ENCODE assay signal across 13 cellular contexts in genomic region chr20:43849496-43850197, GRCh38.
A peak's percentile ranks its signal among the peaks of the same experiment; 100 is the strongest.
DNase-seq lines count a peak whose midpoint lies in the region; ATAC-seq, FAIRE-seq and TF ChIP-seq lines count a peak whose summit lies in the region.
"Had no signal": no experiment of that assay in that cellular context is flagged by ENCODE, and none has a peak within 500 bp of the region (broad histone marks: within the 10 kb centered on the region; RNA-seq: fewer than 3 reads in every experiment).

No MANE protein-coding gene starts in this region.

- peak overlapping the region; percentile 49 for H4K8ac ChIP-seq in mesenchymal stem cell (ENCODE audit: low read length)

- FAIRE-seq in HTR-8/SVneo (lab: Jason Lieb, UNC) (peak; percentile 78), bronchial epithelial cell (lab: Jason Lieb, UNC) (no peak)
- FAIRE-seq: pancreas had no signal

- H3K79me1 ChIP-seq in mesenchymal stem cell (replicated peaks; ENCODE audit: low read length, poor library complexity, severe bottlenecking): no peaks in the 10 kb centered on the region

- H2AK5ac ChIP-seq in mesenchymal stem cell (ENCODE audit: low read length, severe bottlenecking): no peak overlapping the region

- H2AFZ ChIP-seq in mesenchymal stem cell (ENCODE audit: low read depth, low read length): no peak overlapping the region

- H3K18ac ChIP-seq in mesenchymal stem cell (ENCODE audit: low read depth in 1 of 2, low read length in 2 of 2): peak overlapping the region; percentile 17 to 67

- H3K4me3 ChIP-seq in bronchial epithelial cell (ENCODE audit: low read depth, low read length) (no peak overlapping the region), mesenchymal stem cell (ENCODE audit: insufficient read depth in 1 of 2, low read depth in 1 of 2, low read length in 2 of 2) (no peak overlapping the region)
- H3K4me3 ChIP-seq: pancreas had no signal

- no peak overlapping the region for H3K4me2 ChIP-seq in mesenchymal stem cell (ENCODE audit: low read length, poor library complexity, severe bottlenecking)

- peak overlapping the region; percentile 90 for H2BK120ac ChIP-seq in mesenchymal stem cell (ENCODE audit: low read depth, low read length)

- peaks cover 2% of the 10 kb centered on the region for H3K4me1 ChIP-seq in mesenchymal stem cell (ENCODE audit: control insufficient read depth, insufficient read depth, low read depth, low read length)
- H3K4me1 ChIP-seq: BE2C, pancreas had no signal

- WGBS in mesenchymal stem cell: 2% methylated on average over 8 of the region's 13 CpGs

- H2BK5ac ChIP-seq in mesenchymal stem cell (ENCODE audit: low read depth, low read length, poor library complexity, severe bottlenecking): no peak overlapping the region

- H3K27ac Mint-ChIP-seq in progenitor cell of endocrine pancreas: no peak overlapping the region
- H3K27ac Mint-ChIP-seq: activated naive CD8-positive, alpha-beta T cell treated with anti-CD3 and anti-CD28 coated beads, Interleukin-2, amount 10 ng/mL, durations not matched to agents 7 days and 5 days; H9 had no signal

- DNase-seq in HTR-8/SVneo (ENCODE audit: insufficient read length, low spot score) (peak; percentile 88), bronchial epithelial cell (ENCODE audit: low read depth) (peak; percentile 59), mesenchymal stem cell (peak; percentile 95), NCI-H1092 (lab: John Stamatoyannopoulos, UW) (no peak), NAMALWA (ENCODE audit: low spot score) (no peak), progenitor cell of endocrine pancreas (ENCODE audit: low spot score, unreplicated experiment) (no peak)
- DNase-seq: activated naive CD8-positive, alpha-beta T cell treated with anti-CD3 and anti-CD28 coated beads, Interleukin-2, amount 10 ng/mL, durations not matched to agents 7 days and 5 days; BE2C; H9; NCI-H526; pancreas had no signal

- H3K23ac ChIP-seq in mesenchymal stem cell (ENCODE audit: low read length in 2 of 2): no peak overlapping the region

- TF ChIP-seq CTCF in 22Rv1 (IDR thresholded peaks at IDR 0.05): no peak
- no peak for TF ChIP-seq CTCF in bronchial epithelial cell (IDR thresholded peaks at IDR 0.05; ENCODE audit: insufficient read depth, low read length, severe bottlenecking)
- TF ChIP-seq CTCF in progenitor cell of endocrine pancreas (IDR thresholded peaks at IDR 0.05; ENCODE audit: unreplicated experiment): no peak

- H3K14ac ChIP-seq in mesenchymal stem cell (ENCODE audit: low read length in 2 of 2): no peak overlapping the region

- H3K27ac ChIP-seq in 22Rv1: peak overlapping the region; percentile 87
- no peak overlapping the region for H3K27ac ChIP-seq in mesenchymal stem cell (ENCODE audit: low read length, poor library complexity, severe bottlenecking)
- H3K27ac ChIP-seq: pancreas had no signal

- H3K36me3 ChIP-seq in bronchial epithelial cell (ENCODE audit: control insufficient read depth, insufficient read depth, low read length) (no peaks in the 10 kb centered on the region), mesenchymal stem cell (ENCODE audit: control insufficient read depth in 1 of 2, insufficient read depth in 2 of 2, low read depth in 1 of 2, low read length in 2 of 2) (no peaks in the 10 kb centered on the region)
- H3K36me3 ChIP-seq: BE2C, pancreas had no signal

- peak overlapping the region in 1 of 2 experiments; percentile 99 for H2BK12ac ChIP-seq in mesenchymal stem cell (ENCODE audit: low read length in 2 of 2)

- peak overlapping the region in 1 of 2 experiments; percentile 95 for H3K4ac ChIP-seq in mesenchymal stem cell (ENCODE audit: low read depth in 1 of 2, low read length in 2 of 2)

- H3K36me3 Mint-ChIP-seq in progenitor cell of endocrine pancreas (ENCODE audit: insufficient read depth): no peaks in the 10 kb centered on the region
- H3K36me3 Mint-ChIP-seq: activated naive CD8-positive, alpha-beta T cell treated with anti-CD3 and anti-CD28 coated beads, Interleukin-2, amount 10 ng/mL, durations not matched to agents 7 days and 5 days had no signal

- peak overlapping the region; percentile 65 for H4K91ac ChIP-seq in mesenchymal stem cell (ENCODE audit: low read length)

- no peaks in the 10 kb centered on the region for H3K27me3 Mint-ChIP-seq in progenitor cell of endocrine pancreas

- H3K9me3 Mint-ChIP-seq in progenitor cell of endocrine pancreas (ENCODE audit: low read depth): no peaks in the 10 kb centered on the region
- H3K9me3 Mint-ChIP-seq: activated naive CD8-positive, alpha-beta T cell treated with anti-CD3 and anti-CD28 coated beads, Interleukin-2, amount 10 ng/mL, durations not matched to agents 7 days and 5 days; H9 had no signal

- H3K4me3 Mint-ChIP-seq in progenitor cell of endocrine pancreas (ENCODE audit: low read depth): no peak overlapping the region
- H3K4me3 Mint-ChIP-seq: activated naive CD8-positive, alpha-beta T cell treated with anti-CD3 and anti-CD28 coated beads, Interleukin-2, amount 10 ng/mL, durations not matched to agents 7 days and 5 days; H9 had no signal

- H3K9ac ChIP-seq in mesenchymal stem cell (ENCODE audit: low read length): peak overlapping the region; percentile 39

- H3K27me3 ChIP-seq in bronchial epithelial cell (ENCODE audit: control insufficient read depth, insufficient read depth, low read length) (no peaks in the 10 kb centered on the region), mesenchymal stem cell (ENCODE audit: control insufficient read depth in 1 of 2, insufficient read depth in 1 of 2, low read length in 2 of 2) (no peaks in the 10 kb centered on the region)
- H3K27me3 ChIP-seq: BE2C had no signal

- H2BK15ac ChIP-seq in mesenchymal stem cell (ENCODE audit: low read depth, poor library complexity, severe bottlenecking): no peak overlapping the region

- peaks cover 4% of the 10 kb centered on the region for H3K9me3 ChIP-seq in mesenchymal stem cell (ENCODE audit: control insufficient read depth, low read length)
- H3K9me3 ChIP-seq: BE2C, pancreas had no signal

- no peak for ATAC-seq in GM18907 (IDR thresholded peaks at IDR 0.05; ENCODE audit: unreplicated experiment)

- peaks cover 1% of the 10 kb centered on the region for H3K4me1 Mint-ChIP-seq in progenitor cell of endocrine pancreas (ENCODE audit: low read depth)
- H3K4me1 Mint-ChIP-seq: H9 had no signal

Comparison
In these comparisons a context has a peak if more than half of its experiments do, and no peak if none do; other contexts are left out.
1. DNase-seq: peak in HTR-8/SVneo (single experiment), bronchial epithelial cell (single experiment) and mesenchymal stem cell (single experiment); none in NCI-H1092 (single experiment), NAMALWA (single experiment) and progenitor cell of endocrine pancreas (single experiment).